Comparison of ENCODE assay signal across 26 cellular contexts in genomic region chr11:45739866-45740265, GRCh38.
"Had no signal": no experiment of that assay in that cellular context is flagged by ENCODE, and none has a peak within 500 bp of the region (broad histone marks: within the 10 kb centered on the region; RNA-seq: fewer than 3 reads in every experiment).

No MANE protein-coding gene starts in this region.

- H3K27me3 ChIP-seq: ascending aorta had no signal

- DNase-seq: activated CD4-positive, alpha-beta T cell treated with anti-CD3 and anti-CD28 coated beads, Interleukin-2, amount 10 ng/mL, durations not matched to agents 24 days and 14 days; activated CD4-positive, alpha-beta T cell treated with anti-CD3 and anti-CD28 coated beads, Interleukin-2, amount 50 U/mL, for 4 hours; activated CD8-positive, alpha-beta T cell treated with anti-CD3 and anti-CD28 coated beads for 36 hours; activated effector memory CD4-positive, alpha-beta T cell treated with anti-CD3 and anti-CD28 coated beads, Interleukin-2, amount 50 U/mL, for 16 hours; activated naive CD4-positive, alpha-beta T cell; activated naive CD4-positive, alpha-beta T cell treated with anti-CD3 and anti-CD28 coated beads, Interleukin-2, amount 50 U/mL, for 16 hours; activated naive CD8-positive, alpha-beta T cell treated with anti-CD3 and anti-CD28 coated beads for 36 hours; activated T-cell treated with anti-CD3 and anti-CD28 coated beads, Interleukin-2, amount 50 U/mL, for 1 hour; activated T-cell treated with anti-CD3 and anti-CD28 coated beads, Interleukin-2, amount 50 U/mL, for 72 hours; amygdala; caudate nucleus; cerebellar nuclear complex; NCI-H1092 treated with DMSO at 0.1 percent for 48 hours; NCI-H1417 treated with DMSO at 0.1 percent for 48 hours; NCI-H187 treated with DMSO at 0.1 percent for 48 hours; NCI-H2081; NCI-H2171 treated with DMSO at 0.1 percent for 48 hours; NCI-H2227 treated with DMSO at 0.1 percent for 48 hours; NCI-H446 treated with DMSO at 0.1 percent for 48 hours; NCI-H524 treated with DMSO at 0.1 percent for 48 hours; SHP77; SJCRH30; SK-N-SH had no signal

- H3K27ac ChIP-seq: ascending aorta, SJCRH30 had no signal

- H3K4me3 ChIP-seq: ascending aorta, SJCRH30 had no signal

- H3K36me3 ChIP-seq: ascending aorta, SJCRH30 had no signal

- ATAC-seq: activated CD8-positive, alpha-beta T cell treated with anti-CD3 and anti-CD28 coated beads for 36 hours; activated T-cell treated with anti-CD3 and anti-CD28 coated beads, Interleukin-2, amount 50 U/mL, for 72 hours; activated T-helper 17 cell treated with anti-CD3 and anti-CD28 coated beads, Interleukin-2, amount 50 U/mL, for 72 hours; Panc1 had no signal

- H3K9ac ChIP-seq: SK-N-SH had no signal

- H3K9me3 ChIP-seq: ascending aorta, SJCRH30, SK-N-SH had no signal

- H3K4me1 ChIP-seq: ascending aorta, SJCRH30 had no signal
